1 cellular context compared by ENCODE assay signal in the genomic region with DNA sequence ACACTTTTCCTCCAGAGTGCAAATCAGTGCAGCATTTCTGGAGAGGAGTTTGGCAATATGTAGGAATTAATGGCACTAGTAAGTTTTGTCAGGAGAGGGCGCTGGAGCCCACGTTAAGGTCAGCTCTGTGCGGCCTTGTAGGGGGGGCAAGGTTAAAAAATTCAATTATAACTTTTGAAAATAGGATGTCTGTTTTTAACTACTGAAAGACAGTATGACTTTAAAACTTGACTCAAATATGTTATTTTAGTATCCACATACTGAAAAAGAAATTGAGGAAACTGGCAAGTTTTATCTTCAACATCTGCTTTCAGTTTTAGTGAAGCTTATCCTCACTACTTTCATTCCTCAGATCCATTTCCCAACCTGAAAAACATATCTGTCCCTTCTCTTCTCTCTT.
TF ChIP-seq lines count a peak whose summit lies in the region.

No MANE protein-coding gene starts in this region.

TF ChIP-seq in SK-N-SH treated with all-trans-retinoic acid at 6 μM for 48 hours, 23 proteins besides CTCF, POLR2A, EP300 and RAD21:
- TF ChIP-seq, protein P1, sequence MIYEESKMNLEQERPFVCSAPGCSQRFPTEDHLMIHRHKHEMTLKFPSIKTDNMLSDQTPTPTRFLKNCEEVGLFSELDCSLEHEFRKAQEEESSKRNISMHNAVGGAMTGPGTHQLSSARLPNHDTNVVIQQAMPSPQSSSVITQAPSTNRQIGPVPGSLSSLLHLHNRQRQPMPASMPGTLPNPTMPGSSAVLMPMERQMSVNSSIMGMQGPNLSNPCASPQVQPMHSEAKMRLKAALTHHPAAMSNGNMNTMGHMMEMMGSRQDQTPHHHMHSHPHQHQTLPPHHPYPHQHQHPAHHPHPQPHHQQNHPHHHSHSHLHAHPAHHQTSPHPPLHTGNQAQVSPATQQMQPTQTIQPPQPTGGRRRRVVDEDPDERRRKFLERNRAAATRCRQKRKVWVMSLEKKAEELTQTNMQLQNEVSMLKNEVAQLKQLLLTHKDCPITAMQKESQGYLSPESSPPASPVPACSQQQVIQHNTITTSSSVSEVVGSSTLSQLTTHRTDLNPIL (CRISPR knock-in tag; IDR thresholded peaks at IDR 0.05; ENCODE audit: low read depth), result no peak
- no peak for TF ChIP-seq ZNF70 (CRISPR knock-in tag; IDR thresholded peaks at IDR 0.05)
TF ChIP-seq in SK-N-SH treated with all-trans-retinoic acid at 6 μM for 48 hours: peak in this region for 0.
